11 cellular contexts compared by ENCODE assay signal in genomic region chr10:100340948-100341847, GRCh38. TPM values are rescaled to one million over a fixed set of nuclear protein-coding genes. Genes with fewer than 3 reads are reported as not detected.
DNase-seq lines count a peak whose midpoint lies in the region; ATAC-seq and TF ChIP-seq lines count a peak whose summit lies in the region.
"Had no signal": no experiment of that assay in that cellular context is flagged by ENCODE, and none has a peak within 500 bp of the region (broad histone marks: within the 10 kb centered on the region; RNA-seq: fewer than 3 reads in every experiment).

No MANE protein-coding gene starts in this region.

- H3K27me3 ChIP-seq in SJCRH30 (no peaks in the 10 kb centered on the region; the same call in none of the 2 replicates), heart right ventricle (peaks cover 0 to 17% (median 3%) of the 10 kb centered on the region in 7 donors), parathyroid adenoma (ENCODE audit: control insufficient read depth, insufficient read depth, low read length) (no peaks in the 10 kb centered on the region)

- H3K9me3 ChIP-seq in SJCRH30 (replicated peaks) (no peaks in the 10 kb centered on the region), heart right ventricle (no peaks in the 10 kb centered on the region), parathyroid adenoma (ENCODE audit: control insufficient read depth, low read length) (no peaks in the 10 kb centered on the region)

- peak overlapping the region; percentile 63 for H2AFZ ChIP-seq in parathyroid adenoma

- no peak overlapping the region for H3K9ac ChIP-seq in parathyroid adenoma

- no peaks in the 10 kb centered on the region for H3K79me2 ChIP-seq in parathyroid adenoma

- intact Hi-C loops in heart right ventricle (cut with DNase I): loop anchor here in 3 of 10 donors (2.0 to 10.0 kb wide), 3 partner anchors 92 to 536 kb away; partner anchors contain the start of gene SEC31B (in 1 of the 3)

- DNase-seq in SJCRH30 (peak; percentile 54 to 64), heart right ventricle (peak in 1 of 2 donors; percentile 38), coronary artery (ENCODE audit: low spot score) (no peak), cerebellum (ENCODE audit: low spot score) (no peak), SIG-M5 treated with dmso at 0.1 percent for 504 hours (lab: John Stamatoyannopoulos, UW; ENCODE audit: unreplicated experiment) (no peak)
- DNase-seq: activated effector memory CD4-positive, alpha-beta T cell treated with Interleukin-2 at 50 U/mL for 16 hours; CD4-positive, alpha-beta memory T cell; T-cell had no signal

- WGBS in heart right ventricle, 2 donors: 66 to 76% methylated on average over 12 of the region's 12 CpGs

- H3K36me3 ChIP-seq in SJCRH30 (no peaks in the 10 kb centered on the region), heart right ventricle (no peaks in the 10 kb centered on the region), parathyroid adenoma (ENCODE audit: control insufficient read depth, insufficient read depth, low read length) (no peaks in the 10 kb centered on the region)

- H3K4me1 ChIP-seq in SJCRH30 (peaks cover 8% of the 10 kb centered on the region; the same call in 1 of the 2 replicates), heart right ventricle (peaks cover 0 to 38% (median 6%) of the 10 kb centered on the region in 9 donors), parathyroid adenoma (peaks cover 11% of the 10 kb centered on the region)

- ATAC-seq in heart right ventricle: peak in 7 of 8 donors; percentile 9 to 69 (median 36)
- no peak for ATAC-seq in GM19324 (IDR thresholded peaks at IDR 0.05; ENCODE audit: low FRiP score, unreplicated experiment)
- ATAC-seq: T-cell had no signal

- no peak overlapping the region for H3K4me3 ChIP-seq in SJCRH30
- no peak overlapping the region for H3K4me3 ChIP-seq in heart right ventricle
- no peak overlapping the region for H3K4me3 ChIP-seq in parathyroid adenoma (ENCODE audit: low read depth, low read length)
- H3K4me3 ChIP-seq in coronary artery: no peak overlapping the region

- no peak overlapping the region for H3K4me2 ChIP-seq in parathyroid adenoma (ENCODE audit: low read length)

- H3K27ac ChIP-seq in C4-2B (peak overlapping the region; percentile 62), SJCRH30 (no peak overlapping the region), heart right ventricle (peak overlapping the region in 1 of 10 donors; percentile 71), parathyroid adenoma (peak overlapping the region; percentile 8), coronary artery (peak overlapping the region in 1 of 2 donors; percentile 42)

- no peak for TF ChIP-seq CTCF in C4-2B (conservative IDR thresholded peaks at IDR 0.05)
- no peak for TF ChIP-seq CTCF in heart right ventricle (IDR thresholded peaks at IDR 0.05)
- no peak for TF ChIP-seq CTCF in parathyroid adenoma (IDR thresholded peaks at IDR 0.05)
- TF ChIP-seq CTCF in coronary artery (IDR thresholded peaks at IDR 0.05): no peak

RNA-seq across cellular contexts. Expression of gene SCD, which starts 5.8 kb away (rescaled TPM):
- total RNA-seq in SJCRH30 (2014; rRNA removed; shearing (Covaris generic)): 421 and 427 TPM in 2 replicates
- total RNA-seq in heart right ventricle (10 to 100 TPM in 6 of 10 donors, 1 to 10 TPM in 4; 1.8 to 24.7 (median 12.6) TPM), cerebellum (91.2 TPM)
- 10 to 100 TPM; 44.6 to 62.7 TPM for polyA plus RNA-seq in heart right ventricle

RNA-seq across cellular contexts. Expression of gene PKD2L1, which starts 11.2 kb away (rescaled TPM):
- not detected in 2 replicates for total RNA-seq in SJCRH30 (2014; rRNA removed; shearing (Covaris generic))
- total RNA-seq in heart right ventricle (not detected), cerebellum (not detected)
- polyA plus RNA-seq in heart right ventricle: not detected
- total RNA-seq: CD4-positive, alpha-beta memory T cell; T-cell had no signal
- polyA plus RNA-seq: CD4-positive, alpha-beta memory T cell had no signal

RNA-seq across cellular contexts. Expression of gene BLOC1S2, which starts 54.7 kb away (rescaled TPM):
- 55.5 and 59.7 TPM in 2 replicates for total RNA-seq in SJCRH30 (2014; rRNA removed; shearing (Covaris generic))
- total RNA-seq in heart right ventricle (10 to 100 TPM; 13.6 to 23.5 (median 19.8) TPM), cerebellum (42.6 TPM)
- 10 to 100 TPM; 19.3 to 32.2 TPM for polyA plus RNA-seq in heart right ventricle

Comparison
In these comparisons a context has a peak if more than half of its experiments do, and no peak if none do; other contexts are left out.
1. DNase-seq: peak in SJCRH30 (2 of 2); none in coronary artery (single experiment), cerebellum (single experiment) and SIG-M5 treated with dmso at 0.1 percent for 504 hours (single experiment).